ENCODE assay signal across 1 cellular context in the genomic region with DNA sequence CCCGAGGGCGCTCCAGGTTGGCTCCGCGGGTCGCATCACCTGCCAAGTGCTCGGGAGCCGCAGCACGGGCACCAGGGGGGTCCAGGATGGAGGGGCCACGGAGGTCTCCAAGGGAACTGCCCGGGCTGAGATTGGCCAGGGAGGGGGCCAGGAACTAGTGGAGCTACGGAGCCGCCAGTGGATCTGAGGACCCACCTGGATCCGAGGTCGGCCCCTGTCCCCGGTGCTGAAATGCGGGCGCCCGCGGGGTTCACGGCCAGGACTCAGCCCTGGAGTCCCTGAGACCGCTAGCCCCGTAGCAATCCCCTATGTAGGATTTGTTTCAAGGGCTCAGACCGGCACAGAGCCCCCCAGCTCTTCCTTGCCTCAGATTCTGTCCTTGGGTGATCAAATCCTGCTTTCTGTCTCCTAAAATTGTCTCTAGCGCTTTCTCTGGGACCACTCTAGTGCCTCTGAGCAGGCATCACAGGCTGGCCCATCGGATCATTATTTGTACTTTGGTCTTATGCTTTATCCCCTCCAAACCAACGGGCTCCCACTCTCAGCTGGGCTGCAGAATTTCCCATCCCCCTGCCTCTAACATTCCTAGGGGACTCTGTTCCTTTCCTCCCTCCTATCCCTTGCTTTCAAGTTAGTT.
TF ChIP-seq lines count a peak whose summit lies in the region.

No MANE protein-coding gene starts in this region.

TF ChIP-seq in SK-N-SH treated with all-trans-retinoic acid at 6 μM for 48 hours, 23 proteins besides CTCF, POLR2A, EP300 and RAD21 (continued from another document):
- TF ChIP-seq, protein P1, sequence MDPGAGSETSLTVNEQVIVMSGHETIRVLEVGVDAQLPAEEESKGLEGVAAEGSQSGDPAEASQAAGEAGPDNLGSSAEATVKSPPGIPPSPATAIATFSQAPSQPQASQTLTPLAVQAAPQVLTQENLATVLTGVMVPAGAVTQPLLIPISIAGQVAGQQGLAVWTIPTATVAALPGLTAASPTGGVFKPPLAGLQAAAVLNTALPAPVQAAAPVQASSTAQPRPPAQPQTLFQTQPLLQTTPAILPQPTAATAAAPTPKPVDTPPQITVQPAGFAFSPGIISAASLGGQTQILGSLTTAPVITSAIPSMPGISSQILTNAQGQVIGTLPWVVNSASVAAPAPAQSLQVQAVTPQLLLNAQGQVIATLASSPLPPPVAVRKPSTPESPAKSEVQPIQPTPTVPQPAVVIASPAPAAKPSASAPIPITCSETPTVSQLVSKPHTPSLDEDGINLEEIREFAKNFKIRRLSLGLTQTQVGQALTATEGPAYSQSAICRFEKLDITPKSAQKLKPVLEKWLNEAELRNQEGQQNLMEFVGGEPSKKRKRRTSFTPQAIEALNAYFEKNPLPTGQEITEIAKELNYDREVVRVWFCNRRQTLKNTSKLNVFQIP (CRISPR knock-in tag; IDR thresholded peaks at IDR 0.05; ENCODE audit: borderline replicate concordance, low read depth): no peak
- TF ChIP-seq ZNF565 (CRISPR knock-in tag; conservative IDR thresholded peaks at IDR 0.05; ENCODE audit: low read depth) (no peak), TOX (CRISPR knock-in tag; IDR thresholded peaks at IDR 0.05; ENCODE audit: borderline replicate concordance) (no peak), CSDC2 (CRISPR knock-in tag; IDR thresholded peaks at IDR 0.05) (no peak)
- TF ChIP-seq, protein P2, sequence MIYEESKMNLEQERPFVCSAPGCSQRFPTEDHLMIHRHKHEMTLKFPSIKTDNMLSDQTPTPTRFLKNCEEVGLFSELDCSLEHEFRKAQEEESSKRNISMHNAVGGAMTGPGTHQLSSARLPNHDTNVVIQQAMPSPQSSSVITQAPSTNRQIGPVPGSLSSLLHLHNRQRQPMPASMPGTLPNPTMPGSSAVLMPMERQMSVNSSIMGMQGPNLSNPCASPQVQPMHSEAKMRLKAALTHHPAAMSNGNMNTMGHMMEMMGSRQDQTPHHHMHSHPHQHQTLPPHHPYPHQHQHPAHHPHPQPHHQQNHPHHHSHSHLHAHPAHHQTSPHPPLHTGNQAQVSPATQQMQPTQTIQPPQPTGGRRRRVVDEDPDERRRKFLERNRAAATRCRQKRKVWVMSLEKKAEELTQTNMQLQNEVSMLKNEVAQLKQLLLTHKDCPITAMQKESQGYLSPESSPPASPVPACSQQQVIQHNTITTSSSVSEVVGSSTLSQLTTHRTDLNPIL (CRISPR knock-in tag; IDR thresholded peaks at IDR 0.05; ENCODE audit: low read depth): no peak
